In the genomic region with DNA sequence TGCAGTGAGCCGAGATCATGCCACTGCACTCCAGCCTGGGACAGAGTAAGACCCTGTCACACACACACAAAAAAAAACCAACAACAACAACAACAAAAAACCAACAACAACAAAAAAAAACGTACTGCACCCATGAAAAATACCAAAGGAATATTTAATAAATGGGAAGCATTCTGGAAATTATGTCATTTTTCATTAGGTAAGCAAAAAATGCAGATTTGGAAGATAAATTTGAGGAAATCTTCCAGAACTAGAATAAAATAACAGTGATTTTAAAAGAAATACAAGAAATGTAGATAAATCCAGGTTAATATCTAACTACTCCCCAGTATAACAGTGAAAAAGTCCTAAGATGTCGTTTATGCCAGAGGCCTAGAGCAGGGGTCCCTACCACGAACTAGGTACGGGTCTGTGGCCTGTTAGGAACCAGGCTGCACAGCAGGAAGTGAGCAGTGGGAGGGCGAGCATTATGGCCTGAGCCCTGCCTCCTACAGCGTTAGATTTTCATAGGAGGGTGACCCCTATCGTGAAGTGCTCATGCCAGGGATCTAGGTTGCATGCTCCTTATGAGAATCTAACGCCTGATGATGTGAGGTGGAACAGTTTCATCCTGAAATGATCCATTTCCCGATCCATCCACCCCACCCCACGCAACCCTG, we compare ENCODE assay signal across 33 cellular contexts.
"Had no signal": no experiment of that assay in that cellular context is flagged by ENCODE, and none has a peak within 500 bp of the region (broad histone marks: within the 10 kb centered on the region; RNA-seq: fewer than 3 reads in every experiment).

No MANE protein-coding gene starts in this region.

- DNase-seq: activated CD4-positive, alpha-beta memory T cell treated with anti-CD3 and anti-CD28 coated beads, Interleukin-2, amount 10 ng/mL, durations not matched to agents 7 days and 5 days; activated CD4-positive, alpha-beta T cell treated with anti-CD3 and anti-CD28 coated beads for 1 hour; activated CD4-positive, alpha-beta T cell treated with anti-CD3 and anti-CD28 coated beads for 4 hours; activated CD4-positive, alpha-beta T cell treated with anti-CD3 and anti-CD28 coated beads, Interleukin-2, amount 10 ng/mL, durations not matched to agents 7 days and 5 days; activated CD4-positive, alpha-beta T cell treated with anti-CD3 and anti-CD28 coated beads, Interleukin-2, amount 50 U/mL, for 4 hours; activated CD8-positive, alpha-beta memory T cell treated with anti-CD3 and anti-CD28 coated beads, Interleukin-2, amount 50 U/mL, for 48 hours; activated gamma-delta T cell; activated naive CD4-positive, alpha-beta T cell treated with Interleukin-2 at 50 U/mL for 16 hours; activated naive CD8-positive, alpha-beta T cell treated with anti-CD3 and anti-CD28 coated beads for 36 hours; activated naive CD8-positive, alpha-beta T cell treated with anti-CD3 and anti-CD28 coated beads, Interleukin-2, amount 50 U/mL, for 24 hours; activated T-cell treated with anti-CD3 and anti-CD28 coated beads for 4 hours; activated T-cell treated with anti-CD3 and anti-CD28 coated beads, Interleukin-2, amount 50 U/mL, for 24 hours; activated T-cell treated with anti-CD3 and anti-CD28 coated beads, Interleukin-2, amount 50 U/mL, for 72 hours; adrenal gland; amygdala; aorta; body of pancreas; central memory CD4-positive, alpha-beta T cell; cerebellar nuclear complex; colonic mucosa; effector CD8-positive, alpha-beta T cell; esophagus squamous epithelium; foreskin melanocyte; heart right ventricle; T-helper 2 cell had no signal

- H3K9me3 ChIP-seq: adrenal gland, body of pancreas, colonic mucosa, esophagus squamous epithelium, gastroesophageal sphincter, heart right ventricle had no signal

- H3K27me3 ChIP-seq: adrenal gland, body of pancreas, colonic mucosa, esophagus squamous epithelium, gastroesophageal sphincter, heart right ventricle had no signal

- H3K27ac ChIP-seq: adrenal gland, body of pancreas, colonic mucosa, epithelial cell of prostate, esophagus squamous epithelium, gastroesophageal sphincter, heart right ventricle, VCaP had no signal

- H3K27me3 Mint-ChIP-seq: activated CD4-positive, alpha-beta memory T cell treated with anti-CD3 and anti-CD28 coated beads, Interleukin-2, amount 10 ng/mL, durations not matched to agents 7 days and 5 days; activated CD4-positive, alpha-beta T cell treated with anti-CD3 and anti-CD28 coated beads, Interleukin-2, amount 10 ng/mL, durations not matched to agents 7 days and 5 days; activated naive CD4-positive, alpha-beta T cell treated with anti-CD3 and anti-CD28 coated beads, Interleukin-2, amount 50 U/mL, for 24 hours; activated naive CD8-positive, alpha-beta T cell treated with anti-CD3 and anti-CD28 coated beads for 36 hours; activated naive CD8-positive, alpha-beta T cell treated with anti-CD3 and anti-CD28 coated beads, Interleukin-2, amount 50 U/mL, for 24 hours; activated T-cell treated with anti-CD3 and anti-CD28 coated beads, Interleukin-2, amount 50 U/mL, for 24 hours had no signal

- H3K36me3 ChIP-seq: adrenal gland, colonic mucosa had no signal

- H3K4me3 Mint-ChIP-seq: activated CD4-positive, alpha-beta memory T cell treated with anti-CD3 and anti-CD28 coated beads, Interleukin-2, amount 10 ng/mL, durations not matched to agents 7 days and 5 days; activated CD4-positive, alpha-beta T cell treated with anti-CD3 and anti-CD28 coated beads, Interleukin-2, amount 10 ng/mL, durations not matched to agents 7 days and 5 days; activated naive CD4-positive, alpha-beta T cell treated with anti-CD3 and anti-CD28 coated beads, Interleukin-2, amount 50 U/mL, for 24 hours; activated naive CD8-positive, alpha-beta T cell treated with anti-CD3 and anti-CD28 coated beads for 36 hours; activated naive CD8-positive, alpha-beta T cell treated with anti-CD3 and anti-CD28 coated beads, Interleukin-2, amount 50 U/mL, for 24 hours; activated T-cell treated with anti-CD3 and anti-CD28 coated beads, Interleukin-2, amount 50 U/mL, for 24 hours; activated T-cell treated with anti-CD3 and anti-CD28 coated beads, Interleukin-2, amount 50 U/mL, for 72 hours; WTC11 had no signal

- H3K27ac Mint-ChIP-seq: activated CD4-positive, alpha-beta memory T cell treated with anti-CD3 and anti-CD28 coated beads, Interleukin-2, amount 10 ng/mL, durations not matched to agents 7 days and 5 days; activated CD4-positive, alpha-beta T cell treated with anti-CD3 and anti-CD28 coated beads, Interleukin-2, amount 10 ng/mL, durations not matched to agents 7 days and 5 days; activated naive CD4-positive, alpha-beta T cell treated with anti-CD3 and anti-CD28 coated beads, Interleukin-2, amount 50 U/mL, for 24 hours; activated naive CD8-positive, alpha-beta T cell treated with anti-CD3 and anti-CD28 coated beads for 36 hours; activated naive CD8-positive, alpha-beta T cell treated with anti-CD3 and anti-CD28 coated beads, Interleukin-2, amount 50 U/mL, for 24 hours; activated T-cell treated with anti-CD3 and anti-CD28 coated beads, Interleukin-2, amount 50 U/mL, for 24 hours; activated T-cell treated with anti-CD3 and anti-CD28 coated beads, Interleukin-2, amount 50 U/mL, for 72 hours; WTC11 had no signal

- H3K4me3 ChIP-seq: adrenal gland, body of pancreas, colonic mucosa, esophagus squamous epithelium, gastroesophageal sphincter, heart right ventricle had no signal

- H3K4me1 Mint-ChIP-seq: activated CD4-positive, alpha-beta memory T cell treated with anti-CD3 and anti-CD28 coated beads, Interleukin-2, amount 10 ng/mL, durations not matched to agents 7 days and 5 days; activated CD4-positive, alpha-beta T cell treated with anti-CD3 and anti-CD28 coated beads, Interleukin-2, amount 10 ng/mL, durations not matched to agents 7 days and 5 days; activated naive CD4-positive, alpha-beta T cell treated with anti-CD3 and anti-CD28 coated beads, Interleukin-2, amount 50 U/mL, for 24 hours; activated naive CD8-positive, alpha-beta T cell treated with anti-CD3 and anti-CD28 coated beads for 36 hours; activated naive CD8-positive, alpha-beta T cell treated with anti-CD3 and anti-CD28 coated beads, Interleukin-2, amount 50 U/mL, for 24 hours; WTC11 had no signal

- H3K4me1 ChIP-seq: adrenal gland, body of pancreas, colonic mucosa, esophagus squamous epithelium, gastroesophageal sphincter, heart right ventricle had no signal

- H3K9me3 Mint-ChIP-seq: activated CD4-positive, alpha-beta memory T cell treated with anti-CD3 and anti-CD28 coated beads, Interleukin-2, amount 10 ng/mL, durations not matched to agents 7 days and 5 days; activated naive CD4-positive, alpha-beta T cell treated with anti-CD3 and anti-CD28 coated beads, Interleukin-2, amount 50 U/mL, for 24 hours; activated naive CD8-positive, alpha-beta T cell treated with anti-CD3 and anti-CD28 coated beads, Interleukin-2, amount 50 U/mL, for 24 hours; activated T-cell treated with anti-CD3 and anti-CD28 coated beads, Interleukin-2, amount 50 U/mL, for 24 hours had no signal

- FAIRE-seq: endometrium, endothelial cell of umbilical vein, TTC549 had no signal

- ATAC-seq: activated naive CD8-positive, alpha-beta T cell treated with anti-CD3 and anti-CD28 coated beads, Interleukin-2, amount 50 U/mL, for 24 hours; activated T-cell treated with anti-CD3 and anti-CD28 coated beads, Interleukin-2, amount 50 U/mL, for 72 hours; body of pancreas; gastroesophageal sphincter; heart right ventricle; WTC11 had no signal
